ENCODE assay signal across 23 cellular contexts in the genomic region with DNA sequence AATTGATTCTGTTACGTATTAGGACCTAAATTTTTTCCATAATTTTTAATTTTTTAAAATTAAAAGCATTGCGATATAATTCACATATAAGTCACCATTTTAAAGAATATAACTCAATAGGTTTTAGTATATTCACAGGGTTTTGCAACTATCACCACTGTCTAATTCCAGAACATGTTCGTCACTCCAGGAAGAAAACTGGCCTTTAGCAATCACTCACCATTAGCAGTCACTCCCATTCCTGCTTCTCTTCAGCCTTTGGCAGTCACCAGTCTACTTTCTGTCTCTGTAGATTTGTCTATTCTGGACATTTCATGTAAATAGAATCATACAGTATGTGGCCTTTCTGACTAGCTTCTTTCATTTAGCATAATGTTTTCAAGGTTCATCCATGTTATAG.
A peak's percentile ranks its signal among the peaks of the same experiment; 100 is the strongest.
DNase-seq lines count a peak whose midpoint lies in the region; ATAC-seq, FAIRE-seq and TF ChIP-seq lines count a peak whose summit lies in the region.
"Had no signal": no experiment of that assay in that cellular context is flagged by ENCODE, and none has a peak within 500 bp of the region (broad histone marks: within the 10 kb centered on the region; RNA-seq: fewer than 3 reads in every experiment).

No MANE protein-coding gene starts in this region.

- H4K8ac ChIP-seq in trophoblast cell (ENCODE audit: low read depth, low read length): no peak overlapping the region

- H3K14ac ChIP-seq in trophoblast cell (ENCODE audit: low read length): no peak overlapping the region

- peaks cover 2% of the 10 kb centered on the region for H3K9me3 ChIP-seq in trophoblast cell (ENCODE audit: insufficient read depth, low read depth, low read length)
- H3K9me3 ChIP-seq in CD8-positive, alpha-beta T cell (ENCODE audit: low read length): no peaks in the 10 kb centered on the region
- H3K9me3 ChIP-seq: Caco-2 had no signal

- H3K27me3 ChIP-seq in bronchial epithelial cell (ENCODE audit: control insufficient read depth, insufficient read depth, low read length) (no peaks in the 10 kb centered on the region), trophoblast cell (ENCODE audit: insufficient read depth, low read length) (no peaks in the 10 kb centered on the region)
- H3K27me3 ChIP-seq in CD8-positive, alpha-beta T cell (ENCODE audit: insufficient read depth, low read length): no peaks in the 10 kb centered on the region

- no peak for FAIRE-seq in bronchial epithelial cell (lab: Jason Lieb, UNC)
- FAIRE-seq: HepG2 had no signal

- intact Hi-C loops in CD8-positive, alpha-beta T cell (cut with DNase I, micrococcal nuclease): no loop called here

- no peaks in the 10 kb centered on the region for H3K27me3 Mint-ChIP-seq in CD8-positive, alpha-beta T cell (ENCODE audit: low read depth)
- H3K27me3 Mint-ChIP-seq: CD4-positive, CD25-positive, alpha-beta regulatory T cell had no signal

- H2AK5ac ChIP-seq in trophoblast cell (ENCODE audit: low read length): no peak overlapping the region

- peaks cover 0 to 2% of the 10 kb centered on the region in 2 experiments for H3K4me1 ChIP-seq in trophoblast cell (ENCODE audit: control insufficient read depth in 1 of 2, insufficient read depth in 2 of 2, low read length in 2 of 2)
- no peaks in the 10 kb centered on the region for H3K4me1 ChIP-seq in CD8-positive, alpha-beta T cell (ENCODE audit: insufficient read depth, low read length)

- no peak for ATAC-seq in CD8-positive, alpha-beta T cell
- ATAC-seq: HepG2 had no signal

- POLR2A ChIA-PET in CD8-positive, alpha-beta T cell (lab: Charles Lee): no interaction called here

- peaks cover 17% of the 10 kb centered on the region for H3K36me3 Mint-ChIP-seq in CD8-positive, alpha-beta T cell

- H3K18ac ChIP-seq in trophoblast cell (ENCODE audit: low read length): no peak overlapping the region

- no peak overlapping the region for H2BK5ac ChIP-seq in trophoblast cell (ENCODE audit: low read depth, low read length, poor library complexity)

- TF ChIP-seq CTCF in AG10803 (conservative IDR thresholded peaks at IDR 0.05; ENCODE audit: low read length) (no peak), bronchial epithelial cell (IDR thresholded peaks at IDR 0.05; ENCODE audit: insufficient read depth, low read length, severe bottlenecking) (no peak), fibroblast of mammary gland (conservative IDR thresholded peaks at IDR 0.05; ENCODE audit: control insufficient read depth, insufficient read depth, low read depth, low read length) (no peak)
- TF ChIP-seq CTCF in CD8-positive, alpha-beta T cell (IDR thresholded peaks at IDR 0.05): no peak

- no CpG with 5 or more reads among the region's 3 CpGs for WGBS in trophoblast cell (ENCODE audit: extremely low coverage, insufficient coverage, insufficient read length)

- H2AFZ ChIP-seq in trophoblast cell (ENCODE audit: insufficient read depth, low read length, poor library complexity): no peak overlapping the region
- H2AFZ ChIP-seq: PC-9 had no signal

- H4K12ac ChIP-seq in trophoblast cell (ENCODE audit: low read depth, low read length): no peak overlapping the region

- no peak overlapping the region for H3K4me3 Mint-ChIP-seq in CD8-positive, alpha-beta T cell
- H3K4me3 Mint-ChIP-seq: CD4-positive, CD25-positive, alpha-beta regulatory T cell had no signal

- no peaks in the 10 kb centered on the region for H3K36me3 ChIP-seq in bronchial epithelial cell (ENCODE audit: control insufficient read depth, insufficient read depth, low read length)
- H3K36me3 ChIP-seq in trophoblast cell (ENCODE audit: control insufficient read depth in 1 of 2, insufficient read depth in 2 of 2, low read length in 2 of 2): no peaks in the 10 kb centered on the region
- H3K36me3 ChIP-seq in CD8-positive, alpha-beta T cell (ENCODE audit: insufficient read depth, low read length): no peaks in the 10 kb centered on the region

- H2BK120ac ChIP-seq in trophoblast cell (ENCODE audit: insufficient read depth, low read length, poor library complexity): no peak overlapping the region

- H3K27ac ChIP-seq in trophoblast cell (ENCODE audit: low read depth, low read length): no peak overlapping the region
- H3K27ac ChIP-seq in CD8-positive, alpha-beta T cell (ENCODE audit: low read depth, low read length): no peak overlapping the region
- H3K27ac ChIP-seq: PC-9 had no signal

- H3K23ac ChIP-seq in trophoblast cell (ENCODE audit: low read length): no peak overlapping the region

- H2BK12ac ChIP-seq in trophoblast cell (ENCODE audit: low read length): no peak overlapping the region

- H3K4me3 ChIP-seq in AG10803 (ENCODE audit: low read length) (no peak overlapping the region), bronchial epithelial cell (ENCODE audit: low read depth, low read length) (no peak overlapping the region), fibroblast of mammary gland (ENCODE audit: control insufficient read depth, low read depth, low read length) (no peak overlapping the region), trophoblast cell (ENCODE audit: low read depth, low read length) (no peak overlapping the region)
- H3K4me3 ChIP-seq in CD8-positive, alpha-beta T cell (ENCODE audit: low read depth, low read length): no peak overlapping the region
- H3K4me3 ChIP-seq: PC-9 had no signal

- CTCF ChIA-PET in CD8-positive, alpha-beta T cell (lab: Charles Lee): no interaction called here

- no peak overlapping the region for H4K91ac ChIP-seq in trophoblast cell (ENCODE audit: low read depth, low read length)

- no peaks in the 10 kb centered on the region for H3K79me2 ChIP-seq in trophoblast cell (ENCODE audit: control insufficient read depth, insufficient read depth, low read length, poor library complexity)

- H3K4me1 Mint-ChIP-seq in CD8-positive, alpha-beta T cell (ENCODE audit: low read depth): peaks cover 29% of the 10 kb centered on the region

- no peak overlapping the region for H3K27ac Mint-ChIP-seq in CD8-positive, alpha-beta T cell

- peak; percentile 8 for DNase-seq in AG10803 (ENCODE audit: low read depth)
- DNase-seq in bronchial epithelial cell (ENCODE audit: low read depth): peak; percentile 59
- peak; percentile 12 for DNase-seq in fibroblast of mammary gland (ENCODE audit: low read depth)
- DNase-seq in trophoblast cell: peak; percentile 17 to 66
- no peak for DNase-seq in activated gamma-delta T cell treated with Interleukin-2 at 50 U/mL for 16 hours
- DNase-seq in CD8-positive, alpha-beta T cell: no peak
- DNase-seq in hepatic stellate cell (ENCODE audit: low spot score): no peak
- DNase-seq: Caco-2; CD4-positive, CD25-positive, alpha-beta regulatory T cell; DMS 273 treated with DMSO at 0.1 percent for 48 hours; DMS79 treated with DMSO at 0.1 percent for 48 hours; H7; KBM-7; NCI-H1092; NCI-H146; NCI-H2029; NCI-H226; NCI-H510A treated with DMSO at 0.1 percent for 48 hours; NCI-H748 treated with DMSO at 0.1 percent for 48 hours; PC-9; RPMI8226; SIG-M5 had no signal

- H3K4ac ChIP-seq in trophoblast cell (ENCODE audit: low read depth, low read length): no peak overlapping the region

- H3K9me3 Mint-ChIP-seq in CD8-positive, alpha-beta T cell: peaks cover 2% of the 10 kb centered on the region

- no peak overlapping the region for H3K9ac ChIP-seq in trophoblast cell (ENCODE audit: low read length)

- no peak overlapping the region for H3K4me2 ChIP-seq in trophoblast cell (ENCODE audit: low read length)
- H3K4me2 ChIP-seq: PC-9 had no signal

- H3K79me1 ChIP-seq in trophoblast cell (ENCODE audit: low read length): no peaks in the 10 kb centered on the region

Comparison
In these comparisons a context has a peak if more than half of its experiments do, and no peak if none do; other contexts are left out.
1. DNase-seq: peak in AG10803 (single experiment), bronchial epithelial cell (single experiment), fibroblast of mammary gland (single experiment) and trophoblast cell (2 of 2); none in activated gamma-delta T cell treated with Interleukin-2 at 50 U/mL for 16 hours (single experiment), CD8-positive, alpha-beta T cell (0 of 7) and hepatic stellate cell (single experiment).